In genomic region chr7:87411186-87411585, GRCh38 we compare ENCODE assay signal across 13 cellular contexts.
"Had no signal": no experiment of that assay in that cellular context is flagged by ENCODE, and none has a peak within 500 bp of the region (broad histone marks: within the 10 kb centered on the region; RNA-seq: fewer than 3 reads in every experiment).

No MANE protein-coding gene starts in this region.

- H3K27me3 ChIP-seq: foreskin keratinocyte, right lobe of liver, spleen had no signal

- H3K9me3 ChIP-seq: prostate gland, right lobe of liver, spleen had no signal

- H3K27ac ChIP-seq: foreskin keratinocyte, prostate gland, right lobe of liver, spleen had no signal

- H3K27me3 Mint-ChIP-seq: activated naive CD8-positive, alpha-beta T cell treated with anti-CD3 and anti-CD28 coated beads, Interleukin-2, amount 10 ng/mL, durations not matched to agents 7 days and 5 days; T-helper 17 cell had no signal

- H3K36me3 Mint-ChIP-seq: activated naive CD8-positive, alpha-beta T cell treated with anti-CD3 and anti-CD28 coated beads, Interleukin-2, amount 10 ng/mL, durations not matched to agents 7 days and 5 days; WTC11 had no signal

- H3K4me1 Mint-ChIP-seq: activated naive CD8-positive, alpha-beta T cell treated with anti-CD3 and anti-CD28 coated beads, Interleukin-2, amount 10 ng/mL, durations not matched to agents 7 days and 5 days; nephron; stimulated activated naive CD8-positive, alpha-beta T cell treated with anti-CD3 and anti-CD28 coated beads, Interleukin-15, amount 100 ng/mL, for 72 hours; T-helper 17 cell; WTC11 had no signal

- H3K4me1 ChIP-seq: foreskin keratinocyte, prostate gland, right lobe of liver, spleen had no signal

- H3K4me3 ChIP-seq: prostate gland, right lobe of liver, spleen had no signal

- H3K27ac Mint-ChIP-seq: activated naive CD8-positive, alpha-beta T cell treated with anti-CD3 and anti-CD28 coated beads, Interleukin-2, amount 10 ng/mL, durations not matched to agents 7 days and 5 days; nephron; stimulated activated naive CD8-positive, alpha-beta T cell treated with anti-CD3 and anti-CD28 coated beads, Interleukin-15, amount 100 ng/mL, for 72 hours; T-helper 17 cell; WTC11 had no signal

- ATAC-seq: esophagus mucosa; foreskin keratinocyte; right lobe of liver; stimulated activated naive CD8-positive, alpha-beta T cell treated with anti-CD3 and anti-CD28 coated beads, Interleukin-15, amount 100 ng/mL, for 72 hours; T-helper 17 cell; WTC11 had no signal

- DNase-seq: activated CD4-positive, alpha-beta T cell treated with anti-CD3 and anti-CD28 coated beads for 48 hours; activated CD8-positive, alpha-beta memory T cell treated with anti-CD3 and anti-CD28 coated beads, Interleukin-2, amount 50 U/mL, for 48 hours; activated naive CD8-positive, alpha-beta T cell treated with anti-CD3 and anti-CD28 coated beads, Interleukin-2, amount 10 ng/mL, durations not matched to agents 7 days and 5 days; foreskin keratinocyte; kidney glomerular epithelial cell; right lobe of liver; spleen; stimulated activated naive CD8-positive, alpha-beta T cell treated with anti-CD3 and anti-CD28 coated beads, Interleukin-15, amount 100 ng/mL, for 72 hours; T-helper 17 cell had no signal

- H3K36me3 ChIP-seq: prostate gland had no signal

- H3K9me3 Mint-ChIP-seq: activated naive CD8-positive, alpha-beta T cell treated with anti-CD3 and anti-CD28 coated beads, Interleukin-2, amount 10 ng/mL, durations not matched to agents 7 days and 5 days; nephron; WTC11 had no signal

- H3K4me3 Mint-ChIP-seq: activated naive CD8-positive, alpha-beta T cell treated with anti-CD3 and anti-CD28 coated beads, Interleukin-2, amount 10 ng/mL, durations not matched to agents 7 days and 5 days; nephron; stimulated activated naive CD8-positive, alpha-beta T cell treated with anti-CD3 and anti-CD28 coated beads, Interleukin-15, amount 100 ng/mL, for 72 hours; T-helper 17 cell; WTC11 had no signal
